ENCODE assay signal across 1 cellular context in genomic region chr12:13101854-13102375, GRCh38.
TF ChIP-seq lines count a peak whose summit lies in the region.

No MANE protein-coding gene starts in this region.

TF ChIP-seq in GM12878, 131 proteins besides CTCF, POLR2A, EP300 and RAD21 (continued from another document):
- TF ChIP-seq ZBTB33 (IDR thresholded peaks at IDR 0.05) (no peak), ZNF274 (IDR thresholded peaks at IDR 0.05; ENCODE audit: insufficient read depth, insufficient read length) (no peak), TCF12 (IDR thresholded peaks at IDR 0.05; ENCODE audit: low read depth, low read length) (no peak), SIN3A (IDR thresholded peaks at IDR 0.05; ENCODE audit: low read depth, low read length) (no peak), IRF5 (IDR thresholded peaks at IDR 0.05; ENCODE audit: borderline replicate concordance) (no peak), SRF (IDR thresholded peaks at IDR 0.05; ENCODE audit: low read depth in 2 of 2, low read length in 2 of 2) (no peak), MTA3 (IDR thresholded peaks at IDR 0.05; ENCODE audit: borderline replicate concordance, low read length) (no peak), IKZF1 (conservative IDR thresholded peaks at IDR 0.05) (no peak), USF1 (IDR thresholded peaks at IDR 0.05; ENCODE audit: borderline replicate concordance, extremely low read length, insufficient read depth, low read depth, low read length) (no peak), SREBF1 (IDR thresholded peaks at IDR 0.05; ENCODE audit: low read length) (no peak), SIX5 (IDR thresholded peaks at IDR 0.05; ENCODE audit: low read depth, low read length, severe bottlenecking) (no peak), RCOR1 (conservative IDR thresholded peaks at IDR 0.05; ENCODE audit: low read depth, low read length) (no peak), CBX5 (IDR thresholded peaks at IDR 0.05; ENCODE audit: low read depth) (no peak), SUPT20H (IDR thresholded peaks at IDR 0.05; ENCODE audit: borderline replicate concordance, control insufficient read depth, low read depth, low read length) (no peak), SMC3 (IDR thresholded peaks at IDR 0.05; ENCODE audit: borderline replicate concordance, low read length) (no peak), RELB (IDR thresholded peaks at IDR 0.05; ENCODE audit: low read depth) (no peak), HDAC2 (IDR thresholded peaks at IDR 0.05) (no peak), REST (IDR thresholded peaks at IDR 0.05; ENCODE audit: low read depth, low read length) (no peak)
